Comparison of ENCODE assay signal across 21 cellular contexts in the genomic region with DNA sequence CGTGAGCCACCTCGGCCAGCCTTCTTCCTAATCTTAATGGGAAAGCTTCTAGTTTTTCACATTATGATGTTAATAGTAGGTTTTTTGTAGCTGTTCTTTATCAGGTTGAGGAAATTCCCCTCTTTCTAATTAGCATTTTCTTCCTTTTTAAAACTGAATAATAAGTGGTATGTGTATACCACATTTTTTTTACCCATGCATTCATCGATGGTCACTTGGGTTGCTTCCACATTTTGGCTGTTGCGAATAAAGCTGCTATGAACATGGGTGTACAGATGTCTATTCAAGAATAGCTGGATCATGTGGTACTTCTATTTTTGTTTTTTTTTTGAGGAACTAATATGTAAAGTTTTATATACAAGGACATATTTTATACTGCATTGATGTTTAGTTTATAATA.
"Had no signal": no experiment of that assay in that cellular context is flagged by ENCODE, and none has a peak within 500 bp of the region (broad histone marks: within the 10 kb centered on the region; RNA-seq: fewer than 3 reads in every experiment).

No MANE protein-coding gene starts in this region.

- H3K9ac ChIP-seq: neural progenitor cell had no signal

- DNase-seq: cortex of kidney; effector memory CD4-positive, alpha-beta T cell; heart left ventricle; hippocampal formation; left colon; left ventricle myocardium superior; mucosa of descending colon; nucleus accumbens; ovary; sigmoid colon; stimulated activated CD4-positive, alpha-beta T cell treated with anti-CD3 and anti-CD28 coated beads, Interleukin-12 subunit alpha, Interleukin-12 subunit beta, amount 100 ng/mL, for 4 hours; stimulated activated CD4-positive, alpha-beta T cell treated with anti-CD3 and anti-CD28 coated beads, Interleukin-2, amount 100 ng/mL, for 48 hours; tibial artery; upper lobe of left lung; uterus had no signal

- H2AFZ ChIP-seq: neural progenitor cell had no signal

- H3K9me3 ChIP-seq: ovary, right atrium auricular region, sigmoid colon, tibial artery, uterus had no signal

- H3K9me3 Mint-ChIP-seq: natural killer cell treated with Interleukin-12 subunit alpha and Interleukin-12 subunit beta and Interleukin-15 and Interleukin-18, amount 100 ng/mL, for 72 hours had no signal

- H3K27me3 Mint-ChIP-seq: natural killer cell treated with Interleukin-12 subunit alpha and Interleukin-12 subunit beta and Interleukin-15 and Interleukin-18, amount 100 ng/mL, for 72 hours; stimulated activated naive CD8-positive, alpha-beta T cell treated with anti-CD3 and anti-CD28 coated beads, Interleukin-15, Interleukin-2, amounts not matched to agents 100 ng/mL and 50 ng/mL, for 24 hours had no signal

- H3K27ac Mint-ChIP-seq: natural killer cell treated with Interleukin-12 subunit alpha and Interleukin-12 subunit beta and Interleukin-15 and Interleukin-18, amount 100 ng/mL, for 72 hours; neural progenitor cell; stimulated activated naive CD8-positive, alpha-beta T cell treated with anti-CD3 and anti-CD28 coated beads, Interleukin-15, Interleukin-2, amounts not matched to agents 100 ng/mL and 50 ng/mL, for 24 hours had no signal

- H3K4me1 ChIP-seq: right atrium auricular region, tibial artery, upper lobe of left lung, uterus had no signal

- H3K4me3 ChIP-seq: heart left ventricle, mucosa of descending colon, neural progenitor cell, ovary, right atrium auricular region, sigmoid colon, skin epidermis, tibial artery, upper lobe of left lung, uterus had no signal

- H3K27me3 ChIP-seq: heart left ventricle, neural progenitor cell, ovary, right atrium auricular region, sigmoid colon, tibial artery, upper lobe of left lung, uterus had no signal

- H3K4me2 ChIP-seq: neural progenitor cell had no signal

- ATAC-seq: esophagus mucosa; heart left ventricle; left ventricle myocardium superior; mucosa of descending colon; natural killer cell treated with Interleukin-12 subunit alpha and Interleukin-12 subunit beta and Interleukin-15 and Interleukin-18, amount 100 ng/mL, for 72 hours had no signal

- H3K36me3 ChIP-seq: ovary, uterus had no signal

- H3K27ac ChIP-seq: heart left ventricle, neural progenitor cell, ovary, right atrium auricular region, sigmoid colon, skin epidermis, tibial artery, upper lobe of left lung, uterus had no signal

- H3K4me3 Mint-ChIP-seq: natural killer cell treated with Interleukin-12 subunit alpha and Interleukin-12 subunit beta and Interleukin-15 and Interleukin-18, amount 100 ng/mL, for 72 hours; neural progenitor cell; stimulated activated naive CD8-positive, alpha-beta T cell treated with anti-CD3 and anti-CD28 coated beads, Interleukin-15, Interleukin-2, amounts not matched to agents 100 ng/mL and 50 ng/mL, for 24 hours had no signal
